In the genomic region with DNA sequence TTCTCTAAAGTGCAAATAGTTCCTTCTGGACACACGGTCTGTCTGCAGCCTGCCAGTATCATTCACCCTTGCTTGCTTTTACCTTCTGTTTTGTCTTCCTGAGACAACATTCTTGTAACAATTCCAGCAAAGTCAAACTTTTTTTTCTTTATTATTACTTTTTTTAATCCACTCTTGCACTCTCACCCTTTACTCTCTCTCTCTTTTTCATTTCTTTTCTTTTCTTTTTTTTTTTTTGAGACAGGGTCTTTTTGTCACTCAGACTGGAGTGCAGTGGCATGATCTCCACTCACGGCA, we compare ENCODE assay signal across 12 cellular contexts. TPM values are rescaled to one million over a fixed set of nuclear protein-coding genes. Genes with fewer than 3 reads are reported as not detected.
DNase-seq lines count a peak whose midpoint lies in the region; ATAC-seq and TF ChIP-seq lines count a peak whose summit lies in the region.
"Had no signal": no experiment of that assay in that cellular context is flagged by ENCODE, and none has a peak within 500 bp of the region (broad histone marks: within the 10 kb centered on the region; RNA-seq: fewer than 3 reads in every experiment).

No MANE protein-coding gene starts in this region.

- peak overlapping the region; percentile 9 to 68 for H3K27ac ChIP-seq in left lung
- H3K27ac ChIP-seq in thyroid gland = peak overlapping the region; percentile 94 to 96 (median 95)
- H3K27ac ChIP-seq: SJSA1, WERI-Rb-1 had no signal

- POLR2A ChIA-PET in activated CD4-positive, alpha-beta memory T cell treated with anti-CD3 and anti-CD28 coated beads for 36 hours (lab: Charles Lee) = no interaction called here

- no peak for DNase-seq in activated CD8-positive, alpha-beta memory T cell treated with anti-CD3 and anti-CD28 coated beads, Interleukin-2, amount 10 ng/mL, durations not matched to agents 7 days and 5 days
- no peak for DNase-seq in activated CD8-positive, alpha-beta memory T cell treated with anti-CD3 and anti-CD28 coated beads for 24 hours
- DNase-seq in activated CD4-positive, alpha-beta memory T cell treated with anti-CD3 and anti-CD28 coated beads for 36 hours = no peak
- DNase-seq in left lung (no peak), thyroid gland (no peak)
- DNase-seq: NCI-H2107, WERI-Rb-1 had no signal

- no peaks in the 10 kb centered on the region for H3K27me3 Mint-ChIP-seq in activated CD8-positive, alpha-beta memory T cell treated with anti-CD3 and anti-CD28 coated beads, Interleukin-2, amount 10 ng/mL, durations not matched to agents 7 days and 5 days
- no peaks in the 10 kb centered on the region for H3K27me3 Mint-ChIP-seq in activated CD4-positive, alpha-beta memory T cell treated with anti-CD3 and anti-CD28 coated beads for 36 hours
- peaks cover 19% of the 10 kb centered on the region for H3K27me3 Mint-ChIP-seq in stimulated activated memory B cell treated with anti-CD40 and anti-IgM and Interleukin-4, amounts not matched to agents 10 μg/mL and 1 μg/mL and 100 μg/mL, for 72 hours

- peak overlapping the region; percentile 58 for H3K27ac Mint-ChIP-seq in activated CD8-positive, alpha-beta memory T cell treated with anti-CD3 and anti-CD28 coated beads, Interleukin-2, amount 10 ng/mL, durations not matched to agents 7 days and 5 days
- peak overlapping the region; percentile 4 for H3K27ac Mint-ChIP-seq in activated CD4-positive, alpha-beta memory T cell treated with anti-CD3 and anti-CD28 coated beads for 36 hours
- H3K27ac Mint-ChIP-seq in stimulated activated memory B cell treated with anti-CD40 and anti-IgM and Interleukin-4, amounts not matched to agents 10 μg/mL and 1 μg/mL and 100 μg/mL, for 72 hours = no peak overlapping the region

- peaks cover 3% of the 10 kb centered on the region for H3K36me3 Mint-ChIP-seq in activated CD8-positive, alpha-beta memory T cell treated with anti-CD3 and anti-CD28 coated beads, Interleukin-2, amount 10 ng/mL, durations not matched to agents 7 days and 5 days
- H3K36me3 Mint-ChIP-seq in activated CD4-positive, alpha-beta memory T cell treated with anti-CD3 and anti-CD28 coated beads for 36 hours = no peaks in the 10 kb centered on the region
- H3K36me3 Mint-ChIP-seq in stimulated activated memory B cell treated with anti-CD40 and anti-IgM and Interleukin-4, amounts not matched to agents 10 μg/mL and 1 μg/mL and 100 μg/mL, for 72 hours = no peaks in the 10 kb centered on the region

- no peak for TF ChIP-seq POLR2A in thyroid gland (IDR thresholded peaks at IDR 0.05)

- CTCF ChIA-PET in activated CD8-positive, alpha-beta memory T cell treated with anti-CD3 and anti-CD28 coated beads, Interleukin-2, amount 10 ng/mL, durations not matched to agents 7 days and 5 days (lab: Charles Lee) = no interaction called here
- CTCF ChIA-PET in activated CD4-positive, alpha-beta memory T cell treated with anti-CD3 and anti-CD28 coated beads for 36 hours (lab: Charles Lee) = no interaction called here

- no peak for ATAC-seq in activated CD8-positive, alpha-beta memory T cell treated with anti-CD3 and anti-CD28 coated beads, Interleukin-2, amount 10 ng/mL, durations not matched to agents 7 days and 5 days
- no peak for ATAC-seq in left lung
- ATAC-seq in GM19324 (IDR thresholded peaks at IDR 0.05; ENCODE audit: low FRiP score, unreplicated experiment) = no peak
- no peak for ATAC-seq in GM19467 (IDR thresholded peaks at IDR 0.05; ENCODE audit: unreplicated experiment)
- ATAC-seq in stimulated activated memory B cell treated with anti-CD40 and anti-IgM and Interleukin-4, amounts not matched to agents 10 μg/mL and 1 μg/mL and 100 μg/mL, for 72 hours = no peak

- H3K9me3 Mint-ChIP-seq in activated CD8-positive, alpha-beta memory T cell treated with anti-CD3 and anti-CD28 coated beads, Interleukin-2, amount 10 ng/mL, durations not matched to agents 7 days and 5 days (ENCODE audit: low read depth) = no peaks in the 10 kb centered on the region
- H3K9me3 Mint-ChIP-seq in activated CD4-positive, alpha-beta memory T cell treated with anti-CD3 and anti-CD28 coated beads for 36 hours = no peaks in the 10 kb centered on the region
- H3K9me3 Mint-ChIP-seq in stimulated activated memory B cell treated with anti-CD40 and anti-IgM and Interleukin-4, amounts not matched to agents 10 μg/mL and 1 μg/mL and 100 μg/mL, for 72 hours = no peaks in the 10 kb centered on the region

- H3K9me3 ChIP-seq in left lung = no peaks in the 10 kb centered on the region
- H3K9me3 ChIP-seq in thyroid gland = no peaks in the 10 kb centered on the region
- H3K9me3 ChIP-seq: SJSA1 had no signal

- H3K36me3 ChIP-seq in left lung (no peaks in the 10 kb centered on the region), thyroid gland (no peaks in the 10 kb centered on the region)
- H3K36me3 ChIP-seq: SJSA1, WERI-Rb-1 had no signal

- 32 to 48% methylated on average over 2 of the region's 2 CpGs for WGBS in thyroid gland, 2 donors

- H3K4me1 Mint-ChIP-seq in activated CD8-positive, alpha-beta memory T cell treated with anti-CD3 and anti-CD28 coated beads, Interleukin-2, amount 10 ng/mL, durations not matched to agents 7 days and 5 days = peaks cover 33% of the 10 kb centered on the region
- peaks cover 32% of the 10 kb centered on the region for H3K4me1 Mint-ChIP-seq in activated CD4-positive, alpha-beta memory T cell treated with anti-CD3 and anti-CD28 coated beads for 36 hours (ENCODE audit: low read depth)
- H3K4me1 Mint-ChIP-seq in stimulated activated memory B cell treated with anti-CD40 and anti-IgM and Interleukin-4, amounts not matched to agents 10 μg/mL and 1 μg/mL and 100 μg/mL, for 72 hours = peaks cover 14% of the 10 kb centered on the region

- intact Hi-C loops in activated CD4-positive, alpha-beta memory T cell treated with anti-CD3 and anti-CD28 coated beads for 36 hours (cut with micrococcal nuclease) = loop anchor here (1.0 kb wide), 1 partner anchor 50 kb away; no protein-coding TSS in a partner anchor
- intact Hi-C loops in left lung (cut with DNase I) = no loop called here
- intact Hi-C loops in thyroid gland (cut with DNase I) = no loop called here

- no peak overlapping the region for H3K4me3 ChIP-seq in left lung
- H3K4me3 ChIP-seq in thyroid gland (replicated peaks in 1 of 3) = no peak overlapping the region
- H3K4me3 ChIP-seq: SJSA1 had no signal

- peak in 1 of 2 donors; percentile 3 for TF ChIP-seq CTCF in left lung (IDR thresholded peaks at IDR 0.05)
- TF ChIP-seq CTCF in thyroid gland (IDR thresholded peaks at IDR 0.05) = peak in 2 of 6 experiments; percentile 3 to 13

- peaks cover 7 to 18% of the 10 kb centered on the region in 2 donors for H3K4me1 ChIP-seq in left lung
- peaks cover 31 to 76% of the 10 kb centered on the region in 2 donors for H3K4me1 ChIP-seq in thyroid gland

- H3K27me3 ChIP-seq in left lung (no peaks in the 10 kb centered on the region), thyroid gland (no peaks in the 10 kb centered on the region)
- H3K27me3 ChIP-seq: SJSA1 had no signal

- H3K4me3 Mint-ChIP-seq in activated CD8-positive, alpha-beta memory T cell treated with anti-CD3 and anti-CD28 coated beads, Interleukin-2, amount 10 ng/mL, durations not matched to agents 7 days and 5 days = no peak overlapping the region
- peak overlapping the region; percentile 0 for H3K4me3 Mint-ChIP-seq in activated CD4-positive, alpha-beta memory T cell treated with anti-CD3 and anti-CD28 coated beads for 36 hours
- H3K4me3 Mint-ChIP-seq in stimulated activated memory B cell treated with anti-CD40 and anti-IgM and Interleukin-4, amounts not matched to agents 10 μg/mL and 1 μg/mL and 100 μg/mL, for 72 hours = no peak overlapping the region

RNA-seq across cellular contexts. Expression of a gene that starts 53.7 kb away (rescaled TPM):
- not detected for total RNA-seq in activated CD8-positive, alpha-beta memory T cell treated with anti-CD3 and anti-CD28 coated beads, Interleukin-2, amount 10 ng/mL, durations not matched to agents 7 days and 5 days
- not detected for total RNA-seq in activated CD4-positive, alpha-beta memory T cell treated with anti-CD3 and anti-CD28 coated beads for 36 hours
- under 1 TPM in 1 of 2 donors, not detected in 1; 0.23 TPM for total RNA-seq in left lung
- not detected for total RNA-seq in thyroid gland
- total RNA-seq: H4, SJSA1 had no signal
